24 cellular contexts compared by ENCODE assay signal in the genomic region with DNA sequence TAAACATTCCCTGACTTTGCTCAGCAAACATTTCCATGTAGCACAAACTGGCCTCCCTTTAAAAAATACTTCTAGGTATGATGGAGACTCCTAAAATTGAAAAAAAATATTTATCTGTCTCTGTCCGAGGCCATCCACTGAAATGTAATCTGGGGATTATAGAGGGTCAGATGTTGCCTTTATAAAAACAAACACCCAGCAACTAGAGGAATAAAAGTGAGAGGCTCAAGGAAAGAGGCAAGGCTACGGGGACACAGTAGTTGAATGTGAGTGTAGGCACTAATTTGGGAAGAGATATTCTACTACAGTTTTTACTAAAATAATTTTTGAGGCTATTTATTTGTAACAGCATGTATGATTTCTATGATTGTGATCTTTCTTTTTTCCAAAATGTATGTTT. TPM values are rescaled to one million over a fixed set of nuclear protein-coding genes. Genes with fewer than 3 reads are reported as not detected.
A peak's percentile ranks its signal among the peaks of the same experiment; 100 is the strongest.
DNase-seq lines count a peak whose midpoint lies in the region; ATAC-seq and TF ChIP-seq lines count a peak whose summit lies in the region.
"Had no signal": no experiment of that assay in that cellular context is flagged by ENCODE, and none has a peak within 500 bp of the region (broad histone marks: within the 10 kb centered on the region; RNA-seq: fewer than 3 reads in every experiment).

No MANE protein-coding gene starts in this region.

- POLR2A ChIA-PET in HEK293 (lab: Yijun Ruan, JAX): no interaction called here

- no peak for TF ChIP-seq CTCF in 22Rv1 (IDR thresholded peaks at IDR 0.05)
- TF ChIP-seq CTCF in HEK293 (tag by site-specific recombination; IDR thresholded peaks at IDR 0.05): no peak
- no peak for TF ChIP-seq CTCF in nephron progenitor cell (IDR thresholded peaks at IDR 0.05)
- no peak for TF ChIP-seq CTCF in neural progenitor cell (IDR thresholded peaks at IDR 0.05)

- H3K9me3 ChIP-seq in HEK293 (ENCODE audit: control insufficient read depth, insufficient read depth, low read depth, low read length) (no peaks in the 10 kb centered on the region), neural progenitor cell (ENCODE audit: low read depth) (no peaks in the 10 kb centered on the region)
- H3K9me3 ChIP-seq: A549; BLaER1 treated with 17β-estradiol and CSF1 and Interleukin-3, amounts not matched to agents 10 nM and 100 nM; SJCRH30 had no signal

- H3K4me2 ChIP-seq in neural progenitor cell: no peak overlapping the region
- H3K4me2 ChIP-seq: BLaER1 treated with 17β-estradiol and CSF1 and Interleukin-3, amounts not matched to agents 10 nM and 100 nM; KMS-11 had no signal

- H3K27ac ChIP-seq in 22Rv1 (peak overlapping the region; percentile 30), HEK293 (ENCODE audit: extremely low read depth, low read depth, low read length) (no peak overlapping the region), epithelial cell of prostate (peak overlapping the region; percentile 48), neural progenitor cell (no peak overlapping the region)
- H3K27ac ChIP-seq: BLaER1 treated with 17β-estradiol and CSF1 and Interleukin-3, amounts not matched to agents 10 nM and 100 nM; KMS-11; SJCRH30 had no signal

- peaks cover 16% of the 10 kb centered on the region for H3K4me1 ChIP-seq in HEK293 (ENCODE audit: control insufficient read depth, insufficient read depth, low read length)
- peaks cover 21% of the 10 kb centered on the region for H3K4me1 ChIP-seq in neural progenitor cell

- no peaks in the 10 kb centered on the region for H3K79me2 ChIP-seq in neural progenitor cell (ENCODE audit: low read depth)

- CTCF ChIA-PET in HEK293 (lab: Yijun Ruan, JAX): no interaction called here

- H3K4me1 Mint-ChIP-seq in nephron progenitor cell (peaks cover 52% of the 10 kb centered on the region), neural progenitor cell (peaks cover 18% of the 10 kb centered on the region)

- no peak for DNase-seq in epithelial cell of prostate (ENCODE audit: low read depth, low spot score)
- DNase-seq in nephron progenitor cell: no peak
- no peak for DNase-seq in NCI-H748 (lab: John Stamatoyannopoulos, UW; ENCODE audit: unreplicated experiment)
- no peak for DNase-seq in neural progenitor cell (ENCODE audit: low spot score)
- no peak for DNase-seq in DMS79 (lab: John Stamatoyannopoulos, UW)
- DNase-seq: AML-193; CD4-positive, alpha-beta T cell; COR-L47; DND-41; NCI-H1048; NCI-H1694; NCI-H2227 treated with DMSO at 0.1 percent for 48 hours; NK-92 treated with Interleukin-12 subunit alpha and Interleukin-12 subunit beta, amount 100 ng/mL, for 24 hours had no signal

- H3K27ac Mint-ChIP-seq in nephron progenitor cell (peak overlapping the region; percentile 64), neural progenitor cell (no peak overlapping the region)
- H3K27ac Mint-ChIP-seq: CD4-positive, alpha-beta T cell had no signal

- H3K36me3 Mint-ChIP-seq in nephron progenitor cell (ENCODE audit: low read depth): no peaks in the 10 kb centered on the region
- no peaks in the 10 kb centered on the region for H3K36me3 Mint-ChIP-seq in neural progenitor cell

- H3K4me3 ChIP-seq in HEK293 (ENCODE audit: low read depth, low read length): no peak overlapping the region
- H3K4me3 ChIP-seq in neural progenitor cell: no peak overlapping the region
- H3K4me3 ChIP-seq: A549; BLaER1 treated with 17β-estradiol and CSF1 and Interleukin-3, amounts not matched to agents 10 nM and 100 nM; SJCRH30 had no signal

- H3K36me3 ChIP-seq in HEK293 (ENCODE audit: control insufficient read depth in 2 of 2, insufficient read depth in 1 of 2, low read length in 2 of 2) (no peaks in the 10 kb centered on the region), neural progenitor cell (no peaks in the 10 kb centered on the region)
- H3K36me3 ChIP-seq: BLaER1 treated with 17β-estradiol and CSF1 and Interleukin-3, amounts not matched to agents 10 nM and 100 nM; SJCRH30 had no signal

- H3K4me3 Mint-ChIP-seq in nephron progenitor cell: peak overlapping the region; percentile 44
- H3K4me3 Mint-ChIP-seq in neural progenitor cell: no peak overlapping the region
- H3K4me3 Mint-ChIP-seq: CD4-positive, alpha-beta T cell had no signal

- H3K27me3 Mint-ChIP-seq in nephron progenitor cell (ENCODE audit: low read depth, poor library complexity) (no peaks in the 10 kb centered on the region), neural progenitor cell (ENCODE audit: insufficient read depth, low read depth) (no peaks in the 10 kb centered on the region)

- H3K9me3 Mint-ChIP-seq in nephron progenitor cell (no peaks in the 10 kb centered on the region), neural progenitor cell (no peaks in the 10 kb centered on the region)
- H3K9me3 Mint-ChIP-seq: CD4-positive, alpha-beta T cell had no signal

- no peak overlapping the region for H3K9ac ChIP-seq in neural progenitor cell
- H3K9ac ChIP-seq: BLaER1 treated with 17β-estradiol and CSF1 and Interleukin-3, amounts not matched to agents 10 nM and 100 nM; KMS-11 had no signal

- H3K27me3 ChIP-seq in neural progenitor cell: peaks cover 4% of the 10 kb centered on the region
- H3K27me3 ChIP-seq: BLaER1 treated with 17β-estradiol and CSF1 and Interleukin-3, amounts not matched to agents 10 nM and 100 nM; SJCRH30 had no signal

- H3F3A ChIP-seq in neural progenitor cell (ENCODE audit: low read depth): peaks cover 13% of the 10 kb centered on the region

- no peaks in the 10 kb centered on the region for H4K20me1 ChIP-seq in neural progenitor cell (ENCODE audit: low read depth)
- H4K20me1 ChIP-seq: BLaER1 treated with 17β-estradiol and CSF1 and Interleukin-3, amounts not matched to agents 10 nM and 100 nM had no signal

- H2AFZ ChIP-seq in neural progenitor cell (replicated peaks): no peak overlapping the region

- ATAC-seq in HG03159 (IDR thresholded peaks at IDR 0.05; ENCODE audit: unreplicated experiment): no peak
- ATAC-seq: Right ventricle myocardium inferior had no signal

TF ChIP-seq in HEK293, 187 proteins besides CTCF, POLR2A, EP300 and RAD21:
- TF ChIP-seq ZFP69B (tag by site-specific recombination; IDR thresholded peaks at IDR 0.05): no peak
- 0 out of 2 replicates have a peak, but pooled peaks have one; percentile 10 for TF ChIP-seq ZNF335 (tag by site-specific recombination; conservative IDR thresholded peaks at IDR 0.05)

RNA-seq across cellular contexts. Expression of a gene that starts 20.7 kb away (rescaled TPM):
- not detected in 2 replicates for total RNA-seq in neural progenitor cell (ENCODE audit: low replicate concordance)
- total RNA-seq: CD4-positive, alpha-beta T cell; IMR-90; PC-3; RPMI7951 had no signal

RNA-seq across cellular contexts. Expression of a gene that starts 58.3 kb away (rescaled TPM):
- 50.5 and 72.4 TPM in 2 replicates for total RNA-seq in neural progenitor cell (ENCODE audit: low replicate concordance)

Comparison
In these comparisons a context has a peak if more than half of its experiments do, and no peak if none do; other contexts are left out.
1. H3K27ac ChIP-seq: peak in 22Rv1 (single experiment) and epithelial cell of prostate (single experiment); none in HEK293 (single experiment) and neural progenitor cell (single experiment).